10 cellular contexts compared by ENCODE assay signal in genomic region chr21:43758132-43758619, GRCh38. TPM values are rescaled to one million over a fixed set of nuclear protein-coding genes. Genes with fewer than 3 reads are reported as not detected.
A peak's percentile ranks its signal among the peaks of the same experiment; 100 is the strongest.
DNase-seq lines count a peak whose midpoint lies in the region; TF ChIP-seq lines count a peak whose summit lies in the region.
"Had no signal": no experiment of that assay in that cellular context is flagged by ENCODE, and none has a peak within 500 bp of the region (broad histone marks: within the 10 kb centered on the region; RNA-seq: fewer than 3 reads in every experiment).

No MANE protein-coding gene starts in this region.

- no peak overlapping the region for H2AFZ ChIP-seq in mesenchymal stem cell (ENCODE audit: low read depth, low read length)

- no peak overlapping the region for H3K14ac ChIP-seq in mesenchymal stem cell (ENCODE audit: low read length in 2 of 2)

- DNase-seq in SK-N-MC (ENCODE audit: low read depth, low spot score) = no peak
- peak; percentile 51 for DNase-seq in epithelial cell of esophagus (ENCODE audit: low read depth)
- DNase-seq in mesenchymal stem cell = peak; percentile 50
- DNase-seq in transverse colon = no peak
- DNase-seq in kidney glomerular epithelial cell (lab: John Stamatoyannopoulos, UW) = no peak
- DNase-seq in H4 (ENCODE audit: low spot score) = no peak
- no peak for DNase-seq in T-helper 2 cell treated with Interferon-gamma antibody and Interleukin-4, amounts not matched to agents 5 μg/mL and 100 μg/mL, for 36 hours (ENCODE audit: low spot score)
- no peak for DNase-seq in activated CD4-positive, alpha-beta T cell treated with anti-CD3 and anti-CD28 coated beads for 4 hours
- DNase-seq: activated CD4-positive, alpha-beta T cell treated with anti-CD3 and anti-CD28 coated beads, Interleukin-2, amount 10 ng/mL, durations not matched to agents 24 days and 14 days; retina had no signal

- no peak overlapping the region for H2AK5ac ChIP-seq in mesenchymal stem cell (ENCODE audit: low read length, severe bottlenecking)

- peaks cover 28% of the 10 kb centered on the region for H3K36me3 Mint-ChIP-seq in T-helper 2 cell treated with Interferon-gamma antibody and Interleukin-4, amounts not matched to agents 5 μg/mL and 100 μg/mL, for 36 hours (ENCODE audit: low read depth)

- peak overlapping the region; percentile 46 for H4K8ac ChIP-seq in mesenchymal stem cell (ENCODE audit: low read length)

- 92% methylated on average over 18 of the region's 18 CpGs for WGBS in mesenchymal stem cell
- 36 to 58% methylated on average over 5 to 18 of the region's 18 CpGs for WGBS in transverse colon (ENCODE audit: low coverage in 1 of 2), 2 donors

- H3K27ac ChIP-seq in SK-N-MC (peak overlapping the region; percentile 77), mesenchymal stem cell (ENCODE audit: low read length, poor library complexity, severe bottlenecking) (peak overlapping the region; percentile 46), transverse colon (peak overlapping the region; percentile 61 to 77 (median 74))

- TF ChIP-seq CTCF in epithelial cell of esophagus (IDR thresholded peaks at IDR 0.05; ENCODE audit: insufficient read depth, low read depth, low read length, missing control alignments) (no peak), transverse colon (IDR thresholded peaks at IDR 0.05) (no peak)

- H3K79me1 ChIP-seq in mesenchymal stem cell (replicated peaks; ENCODE audit: low read length, poor library complexity, severe bottlenecking) = peaks cover 27% of the 10 kb centered on the region

- in situ Hi-C loops in transverse colon (cut with MboI; ENCODE audit: low pct_ligation_motif_present in 1 of 4, low pct_unique_long_range_greater_than_20kb in 1 of 4, low sequenced_read_pairs in 3 of 4) = no loop called here

- no peak overlapping the region for H3K4ac ChIP-seq in mesenchymal stem cell (ENCODE audit: low read depth in 1 of 2, low read length in 2 of 2)

- H3K4me1 ChIP-seq in mesenchymal stem cell (ENCODE audit: control insufficient read depth, insufficient read depth, low read depth, low read length) (peaks cover 14% of the 10 kb centered on the region), transverse colon (peaks cover 0 to 10% (median 1%) of the 10 kb centered on the region in 4 donors)

- no peak overlapping the region for H2BK120ac ChIP-seq in mesenchymal stem cell (ENCODE audit: low read depth, low read length)

- no peaks in the 10 kb centered on the region for H3K4me1 Mint-ChIP-seq in T-helper 2 cell treated with Interferon-gamma antibody and Interleukin-4, amounts not matched to agents 5 μg/mL and 100 μg/mL, for 36 hours (ENCODE audit: low read depth)
- H3K4me1 Mint-ChIP-seq: activated CD4-positive, alpha-beta T cell treated with anti-CD3 and anti-CD28 coated beads, Interleukin-2, amount 10 ng/mL, durations not matched to agents 24 days and 14 days had no signal

- no peak for TF ChIP-seq EP300 in transverse colon (IDR thresholded peaks at IDR 0.05; ENCODE audit: low read depth)

- H4K91ac ChIP-seq in mesenchymal stem cell (ENCODE audit: low read length) = no peak overlapping the region

- H3K18ac ChIP-seq in mesenchymal stem cell (ENCODE audit: low read depth in 1 of 2, low read length in 2 of 2) = no peak overlapping the region

- H3K36me3 ChIP-seq in SK-N-MC (ENCODE audit: insufficient read depth, low read length) (no peaks in the 10 kb centered on the region; the same call in 1 of the 2 replicates), mesenchymal stem cell (ENCODE audit: control insufficient read depth in 1 of 2, insufficient read depth in 2 of 2, low read depth in 1 of 2, low read length in 2 of 2) (peaks cover 80 to 87% of the 10 kb centered on the region in 2 experiments), transverse colon (peaks cover 0 to 30% (median 13%) of the 10 kb centered on the region in 4 donors)

- peak overlapping the region; percentile 38 for H3K4me3 ChIP-seq in SK-N-MC
- H3K4me3 ChIP-seq in epithelial cell of esophagus (ENCODE audit: low read length) = no peak overlapping the region
- H3K4me3 ChIP-seq in mesenchymal stem cell (ENCODE audit: insufficient read depth in 1 of 2, low read depth in 1 of 2, low read length in 2 of 2) = peak overlapping the region in 1 of 2 experiments; percentile 62
- H3K4me3 ChIP-seq in transverse colon = peak overlapping the region in 2 of 4 donors; percentile 6 to 25

- H2BK12ac ChIP-seq in mesenchymal stem cell (ENCODE audit: low read length in 2 of 2) = no peak overlapping the region

- H3K27me3 ChIP-seq in mesenchymal stem cell (ENCODE audit: control insufficient read depth in 1 of 2, insufficient read depth in 1 of 2, low read length in 2 of 2) (no peaks in the 10 kb centered on the region), transverse colon (no peaks in the 10 kb centered on the region)

- H3K9me3 ChIP-seq in SK-N-MC (ENCODE audit: low read depth, low read length) = no peaks in the 10 kb centered on the region
- peaks cover 3% of the 10 kb centered on the region for H3K9me3 ChIP-seq in mesenchymal stem cell (ENCODE audit: control insufficient read depth, low read length)
- no peaks in the 10 kb centered on the region for H3K9me3 ChIP-seq in transverse colon

- peak overlapping the region; percentile 41 for H3K9ac ChIP-seq in SK-N-MC (ENCODE audit: insufficient read length)
- peak overlapping the region; percentile 80 for H3K9ac ChIP-seq in mesenchymal stem cell (ENCODE audit: low read length)

- H2BK5ac ChIP-seq in mesenchymal stem cell (ENCODE audit: low read depth, low read length, poor library complexity, severe bottlenecking) = no peak overlapping the region

- no peak overlapping the region for H3K27ac Mint-ChIP-seq in T-helper 2 cell treated with Interferon-gamma antibody and Interleukin-4, amounts not matched to agents 5 μg/mL and 100 μg/mL, for 36 hours
- H3K27ac Mint-ChIP-seq: activated CD4-positive, alpha-beta T cell treated with anti-CD3 and anti-CD28 coated beads, Interleukin-2, amount 10 ng/mL, durations not matched to agents 24 days and 14 days had no signal

- H3K4me3 Mint-ChIP-seq in T-helper 2 cell treated with Interferon-gamma antibody and Interleukin-4, amounts not matched to agents 5 μg/mL and 100 μg/mL, for 36 hours = no peak overlapping the region
- H3K4me3 Mint-ChIP-seq: activated CD4-positive, alpha-beta T cell treated with anti-CD3 and anti-CD28 coated beads, Interleukin-2, amount 10 ng/mL, durations not matched to agents 24 days and 14 days had no signal

- TF ChIP-seq POLR2A in transverse colon (IDR thresholded peaks at IDR 0.05) = no peak

- no peak overlapping the region for H2BK15ac ChIP-seq in mesenchymal stem cell (ENCODE audit: low read depth, poor library complexity, severe bottlenecking)

- H3K9me3 Mint-ChIP-seq in T-helper 2 cell treated with Interferon-gamma antibody and Interleukin-4, amounts not matched to agents 5 μg/mL and 100 μg/mL, for 36 hours = no peaks in the 10 kb centered on the region
- H3K9me3 Mint-ChIP-seq: activated CD4-positive, alpha-beta T cell treated with anti-CD3 and anti-CD28 coated beads, Interleukin-2, amount 10 ng/mL, durations not matched to agents 24 days and 14 days had no signal

- intact Hi-C loops in transverse colon (cut with DNase I; ENCODE audit: low total_unique reads) = no loop called here

- H3K23ac ChIP-seq in mesenchymal stem cell (ENCODE audit: low read length in 2 of 2) = no peak overlapping the region

- H3K27me3 Mint-ChIP-seq in T-helper 2 cell treated with Interferon-gamma antibody and Interleukin-4, amounts not matched to agents 5 μg/mL and 100 μg/mL, for 36 hours (ENCODE audit: low read depth) = no peaks in the 10 kb centered on the region
- H3K27me3 Mint-ChIP-seq: activated CD4-positive, alpha-beta T cell treated with anti-CD3 and anti-CD28 coated beads, Interleukin-2, amount 10 ng/mL, durations not matched to agents 24 days and 14 days had no signal

- H3K4me2 ChIP-seq in mesenchymal stem cell (ENCODE audit: low read length, poor library complexity, severe bottlenecking) = peak overlapping the region; percentile 2

RNA-seq across cellular contexts. Expression of gene CSTB, which starts 17.9 kb away (rescaled TPM):
- 276 TPM for polyA plus RNA-seq in mesenchymal stem cell (2013, experiment 1 of 2)
- polyA plus RNA-seq in mesenchymal stem cell (2013, experiment 2 of 2) = 282 TPM
- 10 to 100 TPM; 16.1 to 61.7 (median 19.6) TPM for total RNA-seq in transverse colon
- 20.0 and 33.8 TPM in 2 replicates for total RNA-seq in H4 (2014; rRNA removed; shearing (Covaris generic))

RNA-seq across cellular contexts. Expression of gene RRP1, which starts 31.2 kb away (rescaled TPM):
- polyA plus RNA-seq in mesenchymal stem cell (2013, experiment 1 of 2) = 14.5 TPM
- 14.1 TPM for polyA plus RNA-seq in mesenchymal stem cell (2013, experiment 2 of 2)
- 10 to 100 TPM in 2 of 4 donors, 1 to 10 TPM in 2; 5.2 to 26.1 (median 11.1) TPM for total RNA-seq in transverse colon
- 44.7 and 46.2 TPM in 2 replicates for total RNA-seq in H4 (2014; rRNA removed; shearing (Covaris generic))

RNA-seq across cellular contexts. Expression of gene PDXK, which starts 39.2 kb away (rescaled TPM):
- polyA plus RNA-seq in mesenchymal stem cell (2013, experiment 1 of 2) = 72.9 TPM
- 72.1 TPM for polyA plus RNA-seq in mesenchymal stem cell (2013, experiment 2 of 2)
- total RNA-seq in transverse colon = 100 to 1,000 TPM in 2 of 4 donors, 10 to 100 TPM in 2; 85.8 to 117 (median 103) TPM
- total RNA-seq in H4 (2014; rRNA removed; shearing (Covaris generic)) = 99.6 and 107 TPM in 2 replicates

Comparison
In these comparisons a context has a peak if more than half of its experiments do, and no peak if none do; other contexts are left out.
1. DNase-seq: peak in epithelial cell of esophagus (single experiment) and mesenchymal stem cell (single experiment); none in SK-N-MC (single experiment), transverse colon (single experiment), kidney glomerular epithelial cell (single experiment), H4 (single experiment), T-helper 2 cell treated with Interferon-gamma antibody and Interleukin-4, amounts not matched to agents 5 μg/mL and 100 μg/mL, for 36 hours (single experiment) and activated CD4-positive, alpha-beta T cell treated with anti-CD3 and anti-CD28 coated beads for 4 hours (0 of 2).
2. Peak in every context shown above with its lines, with median percentiles within 50 percentile points of each other: H3K27ac ChIP-seq.